Comparison of ENCODE assay signal across 8 cellular contexts in the genomic region with DNA sequence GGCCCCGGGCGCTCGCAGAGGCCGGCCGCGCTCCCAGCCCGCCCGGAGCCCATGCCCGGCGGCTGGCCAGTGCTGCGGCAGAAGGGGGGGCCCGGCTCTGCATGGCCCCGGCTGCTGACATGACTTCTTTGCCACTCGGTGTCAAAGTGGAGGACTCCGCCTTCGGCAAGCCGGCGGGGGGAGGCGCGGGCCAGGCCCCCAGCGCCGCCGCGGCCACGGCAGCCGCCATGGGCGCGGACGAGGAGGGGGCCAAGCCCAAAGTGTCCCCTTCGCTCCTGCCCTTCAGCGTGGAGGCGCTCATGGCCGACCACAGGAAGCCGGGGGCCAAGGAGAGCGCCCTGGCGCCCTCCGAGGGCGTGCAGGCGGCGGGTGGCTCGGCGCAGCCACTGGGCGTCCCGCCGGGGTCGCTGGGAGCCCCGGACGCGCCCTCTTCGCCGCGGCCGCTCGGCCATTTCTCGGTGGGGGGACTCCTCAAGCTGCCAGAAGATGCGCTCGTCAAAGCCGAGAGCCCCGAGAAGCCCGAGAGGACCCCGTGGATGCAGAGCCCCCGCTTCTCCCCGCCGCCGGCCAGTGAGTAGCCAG. TPM values are rescaled to one million over a fixed set of nuclear protein-coding genes. Genes with fewer than 3 reads are reported as not detected.
DNase-seq lines count a peak whose midpoint lies in the region; ATAC-seq lines count a peak whose summit lies in the region.

No MANE protein-coding gene starts in this region.

- H3K9ac ChIP-seq in iPS-15b (ENCODE audit: low read depth, low read length) (no peak overlapping the region), subcutaneous abdominal adipose tissue (ENCODE audit: low read length in 5 of 5) (peak overlapping the region in 4 of 5 donors; percentile 64 to 89 (median 83))

- ATAC-seq in GM19035 (IDR thresholded peaks at IDR 0.05; ENCODE audit: unreplicated experiment) = peak; percentile 45
- peak; percentile 29 for ATAC-seq in HG02973 (IDR thresholded peaks at IDR 0.05; ENCODE audit: unreplicated experiment)

- peak overlapping the region; percentile 70 for H3K27ac ChIP-seq in subcutaneous abdominal adipose tissue (ENCODE audit: low read depth, low read length)

- peak overlapping the region; percentile 32 for H3K4me3 ChIP-seq in iPS-15b (ENCODE audit: low read depth, low read length)
- peak overlapping the region in 4 of 5 donors; percentile 94 to 98 (median 95) for H3K4me3 ChIP-seq in subcutaneous abdominal adipose tissue (ENCODE audit: low read depth in 1 of 5, low read length in 5 of 5)

- no peaks in the 10 kb centered on the region for H3K9me3 ChIP-seq in iPS-15b (ENCODE audit: control insufficient read depth, insufficient read depth, low read length)
- H3K9me3 ChIP-seq in subcutaneous abdominal adipose tissue (ENCODE audit: control insufficient read depth in 5 of 5, low read length in 5 of 5) = peaks cover 0 to 2% (median 0%) of the 10 kb centered on the region in 5 donors

- DNase-seq in UCSD-AML1 (lab: John Stamatoyannopoulos, UW; ENCODE audit: unreplicated experiment) = peak; percentile 57
- DNase-seq in stimulated activated naive CD4-positive, alpha-beta T cell (lab: John Stamatoyannopoulos, UW) = no peak
- no peak for DNase-seq in NCI-H1436 (lab: John Stamatoyannopoulos, UW)
- no peak for DNase-seq in dermis blood vessel endothelial cell

- H3K36me3 ChIP-seq in iPS-15b (ENCODE audit: control insufficient read depth, insufficient read depth, low read length) (no peaks in the 10 kb centered on the region), subcutaneous abdominal adipose tissue (ENCODE audit: control insufficient read depth in 5 of 5, insufficient read depth in 5 of 5, low read length in 5 of 5) (peaks cover 0 to 23% (median 13%) of the 10 kb centered on the region in 5 donors)

- H3K27me3 ChIP-seq in iPS-15b (ENCODE audit: control insufficient read depth, insufficient read depth, low read length) = peaks cover 93% of the 10 kb centered on the region
- peaks cover 20 to 46% (median 28%) of the 10 kb centered on the region in 5 donors for H3K27me3 ChIP-seq in subcutaneous abdominal adipose tissue (ENCODE audit: control insufficient read depth in 5 of 5, insufficient read depth in 4 of 5, low read length in 5 of 5)

- H3K4me1 ChIP-seq in iPS-15b (ENCODE audit: control insufficient read depth, insufficient read depth, low read length) = peaks cover 15% of the 10 kb centered on the region
- peaks cover 0 to 38% (median 33%) of the 10 kb centered on the region in 5 donors for H3K4me1 ChIP-seq in subcutaneous abdominal adipose tissue (ENCODE audit: control insufficient read depth in 5 of 5, insufficient read depth in 5 of 5, low read length in 5 of 5)

RNA-seq across cellular contexts. Expression of a gene that starts 0.4 kb away (rescaled TPM):
- total RNA-seq in dermis blood vessel endothelial cell = 3.7 and 9.0 TPM in 2 replicates
